ENCODE assay signal across 1 cellular context in the genomic region with DNA sequence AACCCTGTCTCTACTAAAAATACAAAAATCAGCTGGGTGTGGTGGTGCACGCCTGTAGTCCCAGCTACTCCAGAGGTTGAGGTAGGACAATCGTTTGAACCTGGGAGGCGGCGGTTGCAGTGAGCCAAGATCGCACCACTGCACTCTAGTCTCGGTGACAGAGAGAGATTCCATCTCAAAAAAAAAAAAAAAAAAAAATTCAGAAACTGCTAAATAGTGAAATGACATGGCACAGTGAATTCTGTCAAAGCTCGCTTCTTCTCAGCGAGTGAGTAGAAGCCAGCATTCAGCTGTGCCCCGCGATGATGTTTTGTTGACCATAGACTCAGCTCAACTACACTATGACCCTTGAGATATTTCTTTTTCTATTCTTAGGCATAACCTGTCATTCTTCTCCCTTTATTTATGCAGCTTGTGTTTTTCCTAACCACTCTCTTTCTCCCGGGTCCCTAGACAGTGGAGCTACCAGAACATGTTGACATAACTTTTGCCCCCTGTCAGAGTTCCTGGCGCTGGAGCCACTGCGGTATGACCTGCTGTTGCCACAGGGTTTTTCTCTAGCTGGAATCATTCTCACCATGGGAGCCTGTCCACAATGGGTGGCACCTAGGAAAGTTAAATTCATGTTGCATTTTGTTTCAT.
TF ChIP-seq lines count a peak whose summit lies in the region.

No MANE protein-coding gene starts in this region.

TF ChIP-seq in HepG2, 621 proteins besides CTCF, POLR2A, EP300 and RAD21 (continued from another document and continues in another):
- no peak for TF ChIP-seq POGK (CRISPR knock-in tag; conservative IDR thresholded peaks at IDR 0.05)
- TF ChIP-seq ZNF34 (CRISPR knock-in tag; IDR thresholded peaks at IDR 0.05; ENCODE audit: borderline replicate concordance) = no peak
- TF ChIP-seq SP1 (IDR thresholded peaks at IDR 0.05) = no peak
- TF ChIP-seq SP1 (CRISPR knock-in tag; IDR thresholded peaks at IDR 0.05) = no peak
- no peak for TF ChIP-seq NFE2L2 (IDR thresholded peaks at IDR 0.05; ENCODE audit: low read length)
- TF ChIP-seq FLYWCH1 (CRISPR knock-in tag; IDR thresholded peaks at IDR 0.05) = no peak
- TF ChIP-seq ZNF17 (CRISPR knock-in tag; IDR thresholded peaks at IDR 0.05) = no peak
- TF ChIP-seq, protein P1, sequence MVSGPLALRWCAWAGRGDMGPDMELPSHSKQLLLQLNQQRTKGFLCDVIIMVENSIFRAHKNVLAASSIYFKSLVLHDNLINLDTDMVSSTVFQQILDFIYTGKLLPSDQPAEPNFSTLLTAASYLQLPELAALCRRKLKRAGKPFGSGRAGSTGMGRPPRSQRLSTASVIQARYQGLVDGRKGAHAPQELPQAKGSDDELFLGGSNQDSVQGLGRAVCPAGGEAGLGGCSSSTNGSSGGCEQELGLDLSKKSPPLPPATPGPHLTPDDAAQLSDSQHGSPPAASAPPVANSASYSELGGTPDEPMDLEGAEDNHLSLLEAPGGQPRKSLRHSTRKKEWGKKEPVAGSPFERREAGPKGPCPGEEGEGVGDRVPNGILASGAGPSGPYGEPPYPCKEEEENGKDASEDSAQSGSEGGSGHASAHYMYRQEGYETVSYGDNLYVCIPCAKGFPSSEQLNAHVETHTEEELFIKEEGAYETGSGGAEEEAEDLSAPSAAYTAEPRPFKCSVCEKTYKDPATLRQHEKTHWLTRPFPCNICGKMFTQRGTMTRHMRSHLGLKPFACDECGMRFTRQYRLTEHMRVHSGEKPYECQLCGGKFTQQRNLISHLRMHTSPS (CRISPR knock-in tag; IDR thresholded peaks at IDR 0.05; ENCODE audit: low read depth) = peak; percentile 68; the same call in 1 of the 2 replicates
- no peak for TF ChIP-seq ZNF510 (CRISPR knock-in tag; IDR thresholded peaks at IDR 0.05; ENCODE audit: low read depth)
- TF ChIP-seq ZNF619 (CRISPR knock-in tag; IDR thresholded peaks at IDR 0.05) = no peak
- TF ChIP-seq MEF2D (CRISPR knock-in tag; IDR thresholded peaks at IDR 0.05) = peak; percentile 99
- TF ChIP-seq, protein P2, sequence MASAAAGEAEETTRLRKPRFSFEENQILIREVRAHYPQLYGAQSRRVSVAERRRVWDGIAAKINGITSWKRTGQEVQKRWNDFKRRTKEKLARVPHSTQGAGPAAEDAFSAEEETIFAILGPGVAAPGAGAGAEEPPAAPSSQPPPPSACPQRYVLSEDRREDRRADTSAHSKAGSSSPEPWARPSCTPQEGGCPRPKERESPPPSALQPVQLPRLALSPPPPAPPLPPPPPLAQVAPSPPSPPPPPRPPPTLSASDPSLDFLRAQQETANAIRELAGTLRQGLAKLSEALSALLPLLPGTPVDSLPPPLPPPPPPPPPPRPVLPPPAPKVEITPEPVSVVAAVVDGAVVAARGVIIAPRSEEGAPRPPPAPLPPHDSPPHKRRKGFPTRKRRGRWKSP (CRISPR knock-in tag; IDR thresholded peaks at IDR 0.05) = no peak
- no peak for TF ChIP-seq ZNF282 (IDR thresholded peaks at IDR 0.05; ENCODE audit: partially characterized antibody)
- TF ChIP-seq ZNF567 (CRISPR knock-in tag; IDR thresholded peaks at IDR 0.05; ENCODE audit: borderline replicate concordance) = no peak
- TF ChIP-seq KMT2A (CRISPR knock-in tag; IDR thresholded peaks at IDR 0.05) = no peak
- no peak for TF ChIP-seq TERF1 (CRISPR knock-in tag; IDR thresholded peaks at IDR 0.05)
- TF ChIP-seq ZNF274 (CRISPR knock-in tag; IDR thresholded peaks at IDR 0.05) = no peak
- no peak for TF ChIP-seq HCFC1 (IDR thresholded peaks at IDR 0.05; ENCODE audit: low read depth, low read length)
- no peak for TF ChIP-seq THAP7 (CRISPR knock-in tag; IDR thresholded peaks at IDR 0.05)
- no peak for TF ChIP-seq NFYC (CRISPR knock-in tag; IDR thresholded peaks at IDR 0.05)
- TF ChIP-seq RAD51 (IDR thresholded peaks at IDR 0.05; ENCODE audit: borderline replicate concordance) = no peak
- TF ChIP-seq CHD4 (IDR thresholded peaks at IDR 0.05; ENCODE audit: borderline replicate concordance, low read length) = no peak
- TF ChIP-seq, protein P3, sequence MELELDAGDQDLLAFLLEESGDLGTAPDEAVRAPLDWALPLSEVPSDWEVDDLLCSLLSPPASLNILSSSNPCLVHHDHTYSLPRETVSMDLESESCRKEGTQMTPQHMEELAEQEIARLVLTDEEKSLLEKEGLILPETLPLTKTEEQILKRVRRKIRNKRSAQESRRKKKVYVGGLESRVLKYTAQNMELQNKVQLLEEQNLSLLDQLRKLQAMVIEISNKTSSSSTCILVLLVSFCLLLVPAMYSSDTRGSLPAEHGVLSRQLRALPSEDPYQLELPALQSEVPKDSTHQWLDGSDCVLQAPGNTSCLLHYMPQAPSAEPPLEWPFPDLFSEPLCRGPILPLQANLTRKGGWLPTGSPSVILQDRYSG (CRISPR knock-in tag; IDR thresholded peaks at IDR 0.05) = no peak
- no peak for TF ChIP-seq ZNF430 (CRISPR knock-in tag; IDR thresholded peaks at IDR 0.05)
- no peak for TF ChIP-seq SNRNP70 (IDR thresholded peaks at IDR 0.05; ENCODE audit: low read depth, low read length)
- TF ChIP-seq TAF15 (IDR thresholded peaks at IDR 0.05; ENCODE audit: low read depth, low read length, poor library complexity, severe bottlenecking) = no peak
- no peak for TF ChIP-seq THAP11 (CRISPR knock-in tag; IDR thresholded peaks at IDR 0.05)
- no peak for TF ChIP-seq KLF6 (CRISPR knock-in tag; IDR thresholded peaks at IDR 0.05)
- no peak for TF ChIP-seq ATF1 (CRISPR knock-in tag; IDR thresholded peaks at IDR 0.05)
- TF ChIP-seq ZNF800 (CRISPR knock-in tag; IDR thresholded peaks at IDR 0.05) = no peak
- TF ChIP-seq SSRP1 (CRISPR knock-in tag; IDR thresholded peaks at IDR 0.05) = no peak
- TF ChIP-seq ZNF709 (CRISPR knock-in tag; IDR thresholded peaks at IDR 0.05) = no peak
- no peak for TF ChIP-seq ZNF232 (CRISPR knock-in tag; IDR thresholded peaks at IDR 0.05; ENCODE audit: borderline replicate concordance)
- TF ChIP-seq, protein P4, sequence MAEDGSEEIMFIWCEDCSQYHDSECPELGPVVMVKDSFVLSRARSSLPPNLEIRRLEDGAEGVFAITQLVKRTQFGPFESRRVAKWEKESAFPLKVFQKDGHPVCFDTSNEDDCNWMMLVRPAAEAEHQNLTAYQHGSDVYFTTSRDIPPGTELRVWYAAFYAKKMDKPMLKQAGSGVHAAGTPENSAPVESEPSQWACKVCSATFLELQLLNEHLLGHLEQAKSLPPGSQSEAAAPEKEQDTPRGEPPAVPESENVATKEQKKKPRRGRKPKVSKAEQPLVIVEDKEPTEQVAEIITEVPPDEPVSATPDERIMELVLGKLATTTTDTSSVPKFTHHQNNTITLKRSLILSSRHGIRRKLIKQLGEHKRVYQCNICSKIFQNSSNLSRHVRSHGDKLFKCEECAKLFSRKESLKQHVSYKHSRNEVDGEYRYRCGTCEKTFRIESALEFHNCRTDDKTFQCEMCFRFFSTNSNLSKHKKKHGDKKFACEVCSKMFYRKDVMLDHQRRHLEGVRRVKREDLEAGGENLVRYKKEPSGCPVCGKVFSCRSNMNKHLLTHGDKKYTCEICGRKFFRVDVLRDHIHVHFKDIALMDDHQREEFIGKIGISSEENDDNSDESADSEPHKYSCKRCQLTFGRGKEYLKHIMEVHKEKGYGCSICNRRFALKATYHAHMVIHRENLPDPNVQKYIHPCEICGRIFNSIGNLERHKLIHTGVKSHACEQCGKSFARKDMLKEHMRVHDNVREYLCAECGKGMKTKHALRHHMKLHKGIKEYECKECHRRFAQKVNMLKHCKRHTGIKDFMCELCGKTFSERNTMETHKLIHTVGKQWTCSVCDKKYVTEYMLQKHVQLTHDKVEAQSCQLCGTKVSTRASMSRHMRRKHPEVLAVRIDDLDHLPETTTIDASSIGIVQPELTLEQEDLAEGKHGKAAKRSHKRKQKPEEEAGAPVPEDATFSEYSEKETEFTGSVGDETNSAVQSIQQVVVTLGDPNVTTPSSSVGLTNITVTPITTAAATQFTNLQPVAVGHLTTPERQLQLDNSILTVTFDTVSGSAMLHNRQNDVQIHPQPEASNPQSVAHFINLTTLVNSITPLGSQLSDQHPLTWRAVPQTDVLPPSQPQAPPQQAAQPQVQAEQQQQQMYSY (CRISPR knock-in tag; IDR thresholded peaks at IDR 0.05) = no peak
- TF ChIP-seq HOXA3 (CRISPR knock-in tag; IDR thresholded peaks at IDR 0.05) = no peak; the same call in 1 of the 2 replicates
- TF ChIP-seq ZC3H13 (CRISPR knock-in tag; IDR thresholded peaks at IDR 0.05) = no peak
- no peak for TF ChIP-seq ZNF343 (CRISPR knock-in tag; IDR thresholded peaks at IDR 0.05)
- TF ChIP-seq ZNF891 (CRISPR knock-in tag; IDR thresholded peaks at IDR 0.05) = no peak
- no peak for TF ChIP-seq SYNCRIP (IDR thresholded peaks at IDR 0.05; ENCODE audit: insufficient read depth, low read depth, low read length)
- no peak for TF ChIP-seq MAFF (IDR thresholded peaks at IDR 0.05; ENCODE audit: low read depth, low read length)
- TF ChIP-seq ZNF33A (CRISPR knock-in tag; IDR thresholded peaks at IDR 0.05; ENCODE audit: borderline replicate concordance) = no peak
- TF ChIP-seq ZNF597 (CRISPR knock-in tag; IDR thresholded peaks at IDR 0.05) = no peak
- TF ChIP-seq ZNF644 (CRISPR knock-in tag; IDR thresholded peaks at IDR 0.05; ENCODE audit: low read depth) = peak; percentile 72
- no peak for TF ChIP-seq ZNF615 (CRISPR knock-in tag; IDR thresholded peaks at IDR 0.05; ENCODE audit: borderline replicate concordance)
- TF ChIP-seq, protein P5, sequence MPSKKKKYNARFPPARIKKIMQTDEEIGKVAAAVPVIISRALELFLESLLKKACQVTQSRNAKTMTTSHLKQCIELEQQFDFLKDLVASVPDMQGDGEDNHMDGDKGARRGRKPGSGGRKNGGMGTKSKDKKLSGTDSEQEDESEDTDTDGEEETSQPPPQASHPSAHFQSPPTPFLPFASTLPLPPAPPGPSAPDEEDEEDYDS (CRISPR knock-in tag; IDR thresholded peaks at IDR 0.05) = no peak
- no peak for TF ChIP-seq MIER2 (CRISPR knock-in tag; IDR thresholded peaks at IDR 0.05)
- TF ChIP-seq HMGA1 (CRISPR knock-in tag; conservative IDR thresholded peaks at IDR 0.05) = no peak
- TF ChIP-seq, protein P6, sequence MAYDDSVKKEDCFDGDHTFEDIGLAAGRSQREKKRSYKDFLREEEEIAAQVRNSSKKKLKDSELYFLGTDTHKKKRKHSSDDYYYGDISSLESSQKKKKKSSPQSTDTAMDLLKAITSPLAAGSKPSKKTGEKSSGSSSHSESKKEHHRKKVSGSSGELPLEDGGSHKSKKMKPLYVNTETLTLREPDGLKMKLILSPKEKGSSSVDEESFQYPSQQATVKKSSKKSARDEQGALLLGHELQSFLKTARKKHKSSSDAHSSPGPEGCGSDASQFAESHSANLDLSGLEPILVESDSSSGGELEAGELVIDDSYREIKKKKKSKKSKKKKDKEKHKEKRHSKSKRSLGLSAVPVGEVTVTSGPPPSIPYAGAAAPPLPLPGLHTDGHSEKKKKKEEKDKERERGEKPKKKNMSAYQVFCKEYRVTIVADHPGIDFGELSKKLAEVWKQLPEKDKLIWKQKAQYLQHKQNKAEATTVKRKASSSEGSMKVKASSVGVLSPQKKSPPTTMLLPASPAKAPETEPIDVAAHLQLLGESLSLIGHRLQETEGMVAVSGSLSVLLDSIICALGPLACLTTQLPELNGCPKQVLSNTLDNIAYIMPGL (CRISPR knock-in tag; IDR thresholded peaks at IDR 0.05; ENCODE audit: borderline replicate concordance in 1 of 2, low read depth in 1 of 2) = no peak
